Comparison of ENCODE assay signal across 10 cellular contexts in genomic region chr18:32040936-32041335, GRCh38. TPM values are rescaled to one million over a fixed set of nuclear protein-coding genes. Genes with fewer than 3 reads are reported as not detected.
DNase-seq lines count a peak whose midpoint lies in the region; ATAC-seq and TF ChIP-seq lines count a peak whose summit lies in the region.
"Had no signal": no experiment of that assay in that cellular context is flagged by ENCODE, and none has a peak within 500 bp of the region (broad histone marks: within the 10 kb centered on the region; RNA-seq: fewer than 3 reads in every experiment).

No MANE protein-coding gene starts in this region.

- H2AFZ ChIP-seq in PC-9, result no peak overlapping the region

- H3K4me2 ChIP-seq in PC-9, result no peak overlapping the region

- H3K27ac Mint-ChIP-seq in stimulated activated naive B cell treated with anti-CD40 and anti-IgM and Interleukin-4, amounts not matched to agents 10 μg/mL and 1 μg/mL and 100 μg/mL, for 72 hours, result peak overlapping the region; percentile 82
- H3K27ac Mint-ChIP-seq: brain, nephron had no signal

- peak overlapping the region; percentile 10 to 40 for H3K4me3 Mint-ChIP-seq in stimulated activated naive B cell treated with anti-CD40 and anti-IgM and Interleukin-4, amounts not matched to agents 10 μg/mL and 1 μg/mL and 100 μg/mL, for 72 hours
- H3K4me3 Mint-ChIP-seq: brain, nephron had no signal

- POLR2A ChIA-PET in PC-9 (lab: Charles Lee; ENCODE audit: unreplicated experiment), result no interaction called here

- H3K9me3 ChIP-seq in PC-9 (ENCODE audit: insufficient read depth, low read depth), result no peaks in the 10 kb centered on the region

- CTCF ChIA-PET in PC-9 (lab: Charles Lee), result no interaction called here

- H4K20me1 ChIP-seq in PC-9 (ENCODE audit: insufficient read depth), result no peaks in the 10 kb centered on the region

- no peak overlapping the region for H3K27ac ChIP-seq in PC-9

- no peaks in the 10 kb centered on the region for H3K27me3 ChIP-seq in PC-9 (ENCODE audit: insufficient read depth, low read depth)

- H3F3A ChIP-seq in PC-9 (ENCODE audit: insufficient read depth, low read depth), result no peaks in the 10 kb centered on the region

- H3K4me1 ChIP-seq in PC-9 (replicated peaks; ENCODE audit: insufficient read depth), result no peaks in the 10 kb centered on the region

- peak; percentile 53 to 57 for ATAC-seq in stimulated activated naive B cell treated with anti-CD40 and anti-IgM and Interleukin-4, amounts not matched to agents 10 μg/mL and 1 μg/mL and 100 μg/mL, for 72 hours (replicated peaks)

- no peak for TF ChIP-seq CTCF in PC-9 (conservative IDR thresholded peaks at IDR 0.05)

- H3K79me2 ChIP-seq in PC-9 (ENCODE audit: low read depth), result no peaks in the 10 kb centered on the region

- peaks cover 47 to 59% of the 10 kb centered on the region in 2 donors for H3K36me3 Mint-ChIP-seq in stimulated activated naive B cell treated with anti-CD40 and anti-IgM and Interleukin-4, amounts not matched to agents 10 μg/mL and 1 μg/mL and 100 μg/mL, for 72 hours

- peaks cover 0 to 4% of the 10 kb centered on the region in 2 donors for H3K9me3 Mint-ChIP-seq in stimulated activated naive B cell treated with anti-CD40 and anti-IgM and Interleukin-4, amounts not matched to agents 10 μg/mL and 1 μg/mL and 100 μg/mL, for 72 hours
- H3K9me3 Mint-ChIP-seq: brain, nephron had no signal

- no peaks in the 10 kb centered on the region for H3K36me3 ChIP-seq in PC-9 (ENCODE audit: low read depth)

- BruUV-seq in PC-9 (replicated peaks; lab: Mats Ljungman, UMichigan), result no TSS peak

- no peaks in the 10 kb centered on the region for H3K27me3 Mint-ChIP-seq in stimulated activated naive B cell treated with anti-CD40 and anti-IgM and Interleukin-4, amounts not matched to agents 10 μg/mL and 1 μg/mL and 100 μg/mL, for 72 hours

- H3K9me2 ChIP-seq in PC-9 (ENCODE audit: insufficient read depth), result no peaks in the 10 kb centered on the region

- DNase-seq in activated CD8-positive, alpha-beta memory T cell treated with anti-CD3 and anti-CD28 coated beads, Interleukin-2, amount 50 U/mL, for 4 hours, result peak; percentile 27
- DNase-seq in activated CD8-positive, alpha-beta memory T cell treated with anti-CD3 and anti-CD28 coated beads for 24 hours, result no peak
- peak; percentile 93 for DNase-seq in Jurkat, Clone E6-1 (ENCODE audit: low read depth, low spot score)
- DNase-seq in activated effector memory CD4-positive, alpha-beta T cell treated with Interleukin-2 at 50 U/mL for 16 hours, result peak; percentile 45
- DNase-seq in stimulated activated naive B cell treated with anti-CD40 and anti-IgM and Interleukin-4, amounts not matched to agents 10 μg/mL and 1 μg/mL and 100 μg/mL, for 72 hours, result no peak
- DNase-seq in NCI-H1694 treated with DMSO at 0.1 percent for 48 hours (lab: John Stamatoyannopoulos, UW), result no peak
- DNase-seq in NCI-H748 (lab: John Stamatoyannopoulos, UW; ENCODE audit: unreplicated experiment), result no peak
- no peak for DNase-seq in PC-9

- H3K4me3 ChIP-seq in Jurkat, Clone E6-1 (ENCODE audit: low read length), result peak overlapping the region; percentile 9
- H3K4me3 ChIP-seq in PC-9, result no peak overlapping the region

- intact Hi-C loops in PC-9 (cut with micrococcal nuclease; ENCODE audit: unreplicated experiment), result no loop called here

- peaks cover 29 to 65% of the 10 kb centered on the region in 2 donors for H3K4me1 Mint-ChIP-seq in stimulated activated naive B cell treated with anti-CD40 and anti-IgM and Interleukin-4, amounts not matched to agents 10 μg/mL and 1 μg/mL and 100 μg/mL, for 72 hours
- H3K4me1 Mint-ChIP-seq: brain, nephron had no signal

RNA-seq across cellular contexts. Expression of gene RNF125, which starts 22.3 kb away (rescaled TPM):
- polyA plus RNA-seq in Jurkat, Clone E6-1 (2012; ENCODE audit: insufficient read depth, insufficient read length), result 1.1 TPM
- 0.15 and 0.85 TPM in 2 replicates for total RNA-seq in PC-9 (2021)

RNA-seq across cellular contexts. Expression of gene RNF138, which starts 50.7 kb away (rescaled TPM):
- 77.2 TPM for polyA plus RNA-seq in Jurkat, Clone E6-1 (2012; ENCODE audit: insufficient read depth, insufficient read length)
- total RNA-seq in PC-9 (2021), result 21.5 and 24.1 TPM in 2 replicates

Comparison
In these comparisons a context has a peak if more than half of its experiments do, and no peak if none do; other contexts are left out.
1. DNase-seq: peak in activated CD8-positive, alpha-beta memory T cell treated with anti-CD3 and anti-CD28 coated beads, Interleukin-2, amount 50 U/mL, for 4 hours (single experiment), Jurkat, Clone E6-1 (single experiment) and activated effector memory CD4-positive, alpha-beta T cell treated with Interleukin-2 at 50 U/mL for 16 hours (single experiment); none in activated CD8-positive, alpha-beta memory T cell treated with anti-CD3 and anti-CD28 coated beads for 24 hours (single experiment), stimulated activated naive B cell treated with anti-CD40 and anti-IgM and Interleukin-4, amounts not matched to agents 10 μg/mL and 1 μg/mL and 100 μg/mL, for 72 hours (single experiment), NCI-H1694 treated with DMSO at 0.1 percent for 48 hours (single experiment), NCI-H748 (single experiment) and PC-9 (0 of 2).